In genomic region chr19:38880882-38881609, GRCh38 we compare ENCODE assay signal across 21 cellular contexts. TPM values are rescaled to one million over a fixed set of nuclear protein-coding genes. Genes with fewer than 3 reads are reported as not detected.
DNase-seq lines count a peak whose midpoint lies in the region; ATAC-seq lines count a peak whose summit lies in the region.
"Had no signal": no experiment of that assay in that cellular context is flagged by ENCODE, and none has a peak within 500 bp of the region (broad histone marks: within the 10 kb centered on the region; RNA-seq: fewer than 3 reads in every experiment).

No MANE protein-coding gene starts in this region.

- no peaks in the 10 kb centered on the region for H3K27me3 Mint-ChIP-seq in activated naive CD4-positive, alpha-beta T cell treated with anti-CD3 and anti-CD28 coated beads, Interleukin-2, amount 50 U/mL, for 24 hours
- H3K27me3 Mint-ChIP-seq in activated T-helper 2 cell treated with anti-CD3 and anti-CD28 coated beads, Interferon-gamma antibody, Interleukin-2, Interleukin-4, amounts not matched to agents 10 μg/mL and 5 μg/mL and 100 μg/mL, durations not matched to agents 14 hours and 24 hours and 36 hours (ENCODE audit: low read depth): no peaks in the 10 kb centered on the region
- H3K27me3 Mint-ChIP-seq in stimulated activated naive B cell treated with anti-CD40 and anti-IgM and Interleukin-4, amounts not matched to agents 10 μg/mL and 1 μg/mL and 100 μg/mL, for 72 hours: no peaks in the 10 kb centered on the region
- H3K27me3 Mint-ChIP-seq: activated CD4-positive, alpha-beta T cell treated with anti-CD3 and anti-CD28 coated beads for 36 hours had no signal

- H3K9me3 Mint-ChIP-seq in activated naive CD4-positive, alpha-beta T cell treated with anti-CD3 and anti-CD28 coated beads, Interleukin-2, amount 50 U/mL, for 24 hours: no peaks in the 10 kb centered on the region
- H3K9me3 Mint-ChIP-seq in activated T-helper 2 cell treated with anti-CD3 and anti-CD28 coated beads, Interferon-gamma antibody, Interleukin-2, Interleukin-4, amounts not matched to agents 10 μg/mL and 5 μg/mL and 100 μg/mL, durations not matched to agents 14 hours and 24 hours and 36 hours: no peaks in the 10 kb centered on the region
- no peaks in the 10 kb centered on the region for H3K9me3 Mint-ChIP-seq in stimulated activated naive B cell treated with anti-CD40 and anti-IgM and Interleukin-4, amounts not matched to agents 10 μg/mL and 1 μg/mL and 100 μg/mL, for 72 hours

- intact Hi-C loops in activated T-helper 2 cell treated with anti-CD3 and anti-CD28 coated beads, Interferon-gamma antibody, Interleukin-2, Interleukin-4, amounts not matched to agents 10 μg/mL and 5 μg/mL and 100 μg/mL, durations not matched to agents 14 hours and 24 hours and 36 hours (cut with micrococcal nuclease): no loop called here

- peak overlapping the region; percentile 8 for H3K27ac Mint-ChIP-seq in activated naive CD4-positive, alpha-beta T cell treated with anti-CD3 and anti-CD28 coated beads, Interleukin-2, amount 50 U/mL, for 24 hours
- H3K27ac Mint-ChIP-seq in activated T-helper 2 cell treated with anti-CD3 and anti-CD28 coated beads, Interferon-gamma antibody, Interleukin-2, Interleukin-4, amounts not matched to agents 10 μg/mL and 5 μg/mL and 100 μg/mL, durations not matched to agents 14 hours and 24 hours and 36 hours: peak overlapping the region; percentile 33
- peak overlapping the region; percentile 60 for H3K27ac Mint-ChIP-seq in stimulated activated naive B cell treated with anti-CD40 and anti-IgM and Interleukin-4, amounts not matched to agents 10 μg/mL and 1 μg/mL and 100 μg/mL, for 72 hours

- no peak overlapping the region for H3K4me3 Mint-ChIP-seq in activated naive CD4-positive, alpha-beta T cell treated with anti-CD3 and anti-CD28 coated beads, Interleukin-2, amount 50 U/mL, for 24 hours
- no peak overlapping the region for H3K4me3 Mint-ChIP-seq in activated T-helper 2 cell treated with anti-CD3 and anti-CD28 coated beads, Interferon-gamma antibody, Interleukin-2, Interleukin-4, amounts not matched to agents 10 μg/mL and 5 μg/mL and 100 μg/mL, durations not matched to agents 14 hours and 24 hours and 36 hours (ENCODE audit: low read depth)
- H3K4me3 Mint-ChIP-seq in stimulated activated naive B cell treated with anti-CD40 and anti-IgM and Interleukin-4, amounts not matched to agents 10 μg/mL and 1 μg/mL and 100 μg/mL, for 72 hours: no peak overlapping the region
- H3K4me3 Mint-ChIP-seq: activated CD4-positive, alpha-beta T cell treated with anti-CD3 and anti-CD28 coated beads for 36 hours had no signal

- peaks cover 21% of the 10 kb centered on the region for H3K4me1 Mint-ChIP-seq in activated naive CD4-positive, alpha-beta T cell treated with anti-CD3 and anti-CD28 coated beads, Interleukin-2, amount 50 U/mL, for 24 hours
- peaks cover 18% of the 10 kb centered on the region for H3K4me1 Mint-ChIP-seq in activated T-helper 2 cell treated with anti-CD3 and anti-CD28 coated beads, Interferon-gamma antibody, Interleukin-2, Interleukin-4, amounts not matched to agents 10 μg/mL and 5 μg/mL and 100 μg/mL, durations not matched to agents 14 hours and 24 hours and 36 hours (ENCODE audit: low read depth)
- peaks cover 26 to 49% of the 10 kb centered on the region in 2 donors for H3K4me1 Mint-ChIP-seq in stimulated activated naive B cell treated with anti-CD40 and anti-IgM and Interleukin-4, amounts not matched to agents 10 μg/mL and 1 μg/mL and 100 μg/mL, for 72 hours

- peaks cover 4% of the 10 kb centered on the region for H3K36me3 Mint-ChIP-seq in activated naive CD4-positive, alpha-beta T cell treated with anti-CD3 and anti-CD28 coated beads, Interleukin-2, amount 50 U/mL, for 24 hours
- peaks cover 14% of the 10 kb centered on the region for H3K36me3 Mint-ChIP-seq in activated T-helper 2 cell treated with anti-CD3 and anti-CD28 coated beads, Interferon-gamma antibody, Interleukin-2, Interleukin-4, amounts not matched to agents 10 μg/mL and 5 μg/mL and 100 μg/mL, durations not matched to agents 14 hours and 24 hours and 36 hours (ENCODE audit: low read depth)
- peaks cover 21 to 27% of the 10 kb centered on the region in 2 donors for H3K36me3 Mint-ChIP-seq in stimulated activated naive B cell treated with anti-CD40 and anti-IgM and Interleukin-4, amounts not matched to agents 10 μg/mL and 1 μg/mL and 100 μg/mL, for 72 hours

- no peak for DNase-seq in activated naive CD4-positive, alpha-beta T cell (lab: John Stamatoyannopoulos, UW)
- DNase-seq in activated T-helper 2 cell treated with anti-CD3 and anti-CD28 coated beads, Interferon-gamma antibody, Interleukin-2, Interleukin-4, amounts not matched to agents 10 μg/mL and 5 μg/mL and 100 μg/mL, durations not matched to agents 14 hours and 24 hours and 36 hours (ENCODE audit: low spot score): no peak
- peak; percentile 3 for DNase-seq in iPS-NIHi7 (ENCODE audit: extremely low spot score)
- no peak for DNase-seq in stimulated activated naive B cell treated with anti-CD40 and anti-IgM and Interleukin-4, amounts not matched to agents 10 μg/mL and 1 μg/mL and 100 μg/mL, for 72 hours
- no peak for DNase-seq in AG20443 (ENCODE audit: low spot score)
- no peak for DNase-seq in stimulated activated naive CD4-positive, alpha-beta T cell treated with Interleukin-2 at 50 U/mL for 16 hours (lab: John Stamatoyannopoulos, UW)
- DNase-seq: activated CD4-positive, alpha-beta T cell treated with anti-CD3 and anti-CD28 coated beads for 36 hours; brain microvascular endothelial cell; colonic mucosa; COR-L47; head of caudate nucleus; left ventricle myocardium inferior; MG63; NCI-H1436 treated with DMSO at 0.1 percent for 48 hours; NCI-H526; RPMI8226; stimulated activated CD4-positive, alpha-beta T cell treated with anti-CD3 and anti-CD28 coated beads, Interleukin-2, amount 100 ng/mL, for 48 hours; stomach; trophoblast cell had no signal

- no peak for ATAC-seq in stimulated activated naive B cell treated with anti-CD40 and anti-IgM and Interleukin-4, amounts not matched to agents 10 μg/mL and 1 μg/mL and 100 μg/mL, for 72 hours (replicated peaks)
- ATAC-seq in GM21515 (IDR thresholded peaks at IDR 0.05; ENCODE audit: unreplicated experiment): no peak
- ATAC-seq: activated CD4-positive, alpha-beta T cell treated with anti-CD3 and anti-CD28 coated beads for 36 hours had no signal

RNA-seq across cellular contexts. Expression of gene RINL, which starts 3.0 kb away (rescaled TPM):
- total RNA-seq in activated T-helper 2 cell treated with anti-CD3 and anti-CD28 coated beads, Interferon-gamma antibody, Interleukin-2, Interleukin-4, amounts not matched to agents 10 μg/mL and 5 μg/mL and 100 μg/mL, durations not matched to agents 14 hours and 24 hours and 36 hours: 70.2 and 73.4 TPM in 2 replicates

RNA-seq across cellular contexts. Expression of gene SIRT2, which starts 18.4 kb away (rescaled TPM):
- 29.0 and 30.2 TPM in 2 replicates for total RNA-seq in activated T-helper 2 cell treated with anti-CD3 and anti-CD28 coated beads, Interferon-gamma antibody, Interleukin-2, Interleukin-4, amounts not matched to agents 10 μg/mL and 5 μg/mL and 100 μg/mL, durations not matched to agents 14 hours and 24 hours and 36 hours

RNA-seq across cellular contexts. Expression of gene NFKBIB, which starts 18.7 kb away (rescaled TPM):
- total RNA-seq in activated T-helper 2 cell treated with anti-CD3 and anti-CD28 coated beads, Interferon-gamma antibody, Interleukin-2, Interleukin-4, amounts not matched to agents 10 μg/mL and 5 μg/mL and 100 μg/mL, durations not matched to agents 14 hours and 24 hours and 36 hours: 81.8 and 82.7 TPM in 2 replicates

RNA-seq across cellular contexts. Expression of gene CCER2, which starts 30.9 kb away (rescaled TPM):
- total RNA-seq in activated T-helper 2 cell treated with anti-CD3 and anti-CD28 coated beads, Interferon-gamma antibody, Interleukin-2, Interleukin-4, amounts not matched to agents 10 μg/mL and 5 μg/mL and 100 μg/mL, durations not matched to agents 14 hours and 24 hours and 36 hours: 0.83 and 1.2 TPM in 2 replicates
- total RNA-seq: colonic mucosa, left ventricle myocardium inferior had no signal

RNA-seq across cellular contexts. Expression of gene HNRNPL, which starts 31.3 kb away (rescaled TPM):
- 700 and 708 TPM in 2 replicates for total RNA-seq in activated T-helper 2 cell treated with anti-CD3 and anti-CD28 coated beads, Interferon-gamma antibody, Interleukin-2, Interleukin-4, amounts not matched to agents 10 μg/mL and 5 μg/mL and 100 μg/mL, durations not matched to agents 14 hours and 24 hours and 36 hours

Comparison
In these comparisons a context has a peak if more than half of its experiments do, and no peak if none do; other contexts are left out.
1. H3K27ac Mint-ChIP-seq: peak in every context shown above with its lines; median percentile 60 in stimulated activated naive B cell treated with anti-CD40 and anti-IgM and Interleukin-4, amounts not matched to agents 10 μg/mL and 1 μg/mL and 100 μg/mL, for 72 hours; 33 in activated T-helper 2 cell treated with anti-CD3 and anti-CD28 coated beads, Interferon-gamma antibody, Interleukin-2, Interleukin-4, amounts not matched to agents 10 μg/mL and 5 μg/mL and 100 μg/mL, durations not matched to agents 14 hours and 24 hours and 36 hours; 8 in activated naive CD4-positive, alpha-beta T cell treated with anti-CD3 and anti-CD28 coated beads, Interleukin-2, amount 50 U/mL, for 24 hours.